10 cellular contexts compared by ENCODE assay signal in the genomic region with DNA sequence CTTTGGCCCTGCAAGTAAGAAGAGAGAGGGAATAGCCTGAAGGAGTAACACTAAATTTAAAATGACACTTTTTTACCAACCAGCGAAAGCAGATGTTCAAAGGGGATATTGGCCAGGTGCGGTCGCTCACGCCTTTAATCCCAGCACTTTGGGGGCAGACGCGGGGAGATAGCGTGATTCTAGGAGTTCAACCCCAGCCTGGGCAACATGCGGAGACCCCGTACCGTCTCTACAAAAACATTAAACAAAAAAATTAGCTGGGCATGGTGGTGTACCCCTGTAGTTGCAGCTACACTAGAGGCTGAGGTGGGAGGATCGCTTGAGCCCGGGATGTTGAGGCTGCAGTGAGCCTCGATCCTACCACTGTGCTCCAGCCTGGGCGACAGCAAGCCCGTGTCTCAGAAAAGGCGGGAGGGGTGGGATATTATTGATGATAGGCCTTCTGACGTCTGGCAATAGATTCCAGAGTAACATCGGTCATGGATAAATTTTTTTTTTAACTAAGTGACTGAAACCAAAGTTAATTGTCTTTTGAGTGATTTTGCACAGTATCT. TPM values are rescaled to one million over a fixed set of nuclear protein-coding genes. Genes with fewer than 3 reads are reported as not detected.
DNase-seq lines count a peak whose midpoint lies in the region; ATAC-seq and TF ChIP-seq lines count a peak whose summit lies in the region.
"Had no signal": no experiment of that assay in that cellular context is flagged by ENCODE, and none has a peak within 500 bp of the region (broad histone marks: within the 10 kb centered on the region; RNA-seq: fewer than 3 reads in every experiment).

No MANE protein-coding gene starts in this region.

- H3K9me3 ChIP-seq in SU-DHL-6 (ENCODE audit: insufficient read depth, low read length) = no peaks in the 10 kb centered on the region
- no peaks in the 10 kb centered on the region for H3K9me3 ChIP-seq in iPS-15b (ENCODE audit: control insufficient read depth, insufficient read depth, low read length)
- H3K9me3 ChIP-seq in suprapubic skin = no peaks in the 10 kb centered on the region

- H3K4me3 ChIP-seq in SU-DHL-6 (ENCODE audit: insufficient read depth, low read length, poor library complexity, severe bottlenecking) = peak overlapping the region; percentile 90
- peak overlapping the region; percentile 98 for H3K4me3 ChIP-seq in iPS-15b (ENCODE audit: low read depth, low read length)
- peak overlapping the region; percentile 81 for H3K4me3 ChIP-seq in suprapubic skin

- H3K79me2 ChIP-seq in SU-DHL-6 (ENCODE audit: insufficient read depth, low read length) = peaks cover 79% of the 10 kb centered on the region

- no peak for ATAC-seq in HG03442 (IDR thresholded peaks at IDR 0.05; ENCODE audit: unreplicated experiment)

- peaks cover 30% of the 10 kb centered on the region for H3K4me1 Mint-ChIP-seq in T-helper 1 cell treated with Interleukin-12 subunit alpha and Interleukin-12 subunit beta and Interleukin-4 antibody, amounts not matched to agents 30 μg/mL and 1 μg/mL, for 36 hours (ENCODE audit: low read depth)

- peaks cover 24% of the 10 kb centered on the region for H3K36me3 Mint-ChIP-seq in T-helper 1 cell treated with Interleukin-12 subunit alpha and Interleukin-12 subunit beta and Interleukin-4 antibody, amounts not matched to agents 30 μg/mL and 1 μg/mL, for 36 hours (ENCODE audit: low read depth)

- peaks cover 15% of the 10 kb centered on the region for H3K4me1 ChIP-seq in iPS-15b (ENCODE audit: control insufficient read depth, insufficient read depth, low read length)
- peaks cover 43% of the 10 kb centered on the region for H3K4me1 ChIP-seq in suprapubic skin

- H3K4me3 Mint-ChIP-seq in T-helper 1 cell treated with Interleukin-12 subunit alpha and Interleukin-12 subunit beta and Interleukin-4 antibody, amounts not matched to agents 30 μg/mL and 1 μg/mL, for 36 hours = no peak overlapping the region
- H3K4me3 Mint-ChIP-seq: CD14-positive monocyte had no signal

- no peaks in the 10 kb centered on the region for H3K27me3 Mint-ChIP-seq in T-helper 1 cell treated with Interleukin-12 subunit alpha and Interleukin-12 subunit beta and Interleukin-4 antibody, amounts not matched to agents 30 μg/mL and 1 μg/mL, for 36 hours (ENCODE audit: low read depth)

- TF ChIP-seq POLR2A in suprapubic skin (IDR thresholded peaks at IDR 0.05) = no peak

- peak overlapping the region; percentile 76 for H3K4me2 ChIP-seq in SU-DHL-6 (ENCODE audit: low read depth, low read length, poor library complexity, severe bottlenecking)

- H3K27me3 ChIP-seq in SU-DHL-6 (ENCODE audit: low read length) (no peaks in the 10 kb centered on the region), iPS-15b (ENCODE audit: control insufficient read depth, insufficient read depth, low read length) (no peaks in the 10 kb centered on the region), suprapubic skin (no peaks in the 10 kb centered on the region)

- no peak overlapping the region for H2AFZ ChIP-seq in SU-DHL-6 (ENCODE audit: low read depth, low read length, severe bottlenecking)

- no peaks in the 10 kb centered on the region for H4K20me1 ChIP-seq in SU-DHL-6 (ENCODE audit: low read depth, low read length)

- H3K36me3 ChIP-seq in SU-DHL-6 (ENCODE audit: low read length) (peaks cover 3% of the 10 kb centered on the region), iPS-15b (ENCODE audit: control insufficient read depth, insufficient read depth, low read length) (no peaks in the 10 kb centered on the region), suprapubic skin (no peaks in the 10 kb centered on the region)

- no peaks in the 10 kb centered on the region for H3K9me2 ChIP-seq in SU-DHL-6 (replicated peaks; ENCODE audit: insufficient read depth, low read length)

- H3K9ac ChIP-seq in SU-DHL-6 (ENCODE audit: low read length) = peak overlapping the region; percentile 87
- H3K9ac ChIP-seq in iPS-15b (ENCODE audit: low read depth, low read length) = peak overlapping the region; percentile 99

- peaks cover 24% of the 10 kb centered on the region for H3F3A ChIP-seq in SU-DHL-6 (ENCODE audit: insufficient read depth)

- H3K27ac ChIP-seq in SU-DHL-6 (ENCODE audit: low read depth, low read length) = peak overlapping the region; percentile 76
- peak overlapping the region; percentile 93 for H3K27ac ChIP-seq in suprapubic skin

- DNase-seq in T-helper 1 cell (no peak), suprapubic skin (ENCODE audit: low spot score in 2 of 2) (no peak), NCI-H510A (lab: John Stamatoyannopoulos, UW) (no peak), cerebellum (ENCODE audit: low spot score) (no peak)
- DNase-seq: SHP77 treated with DMSO at 0.1 percent for 48 hours had no signal

- TF ChIP-seq CTCF in SU-DHL-6 (IDR thresholded peaks at IDR 0.05; ENCODE audit: insufficient read depth, low read length, poor library complexity, severe bottlenecking) = no peak
- TF ChIP-seq CTCF in suprapubic skin (IDR thresholded peaks at IDR 0.05) = no peak

- H3K9me3 Mint-ChIP-seq in T-helper 1 cell treated with Interleukin-12 subunit alpha and Interleukin-12 subunit beta and Interleukin-4 antibody, amounts not matched to agents 30 μg/mL and 1 μg/mL, for 36 hours = no peaks in the 10 kb centered on the region

- H3K27ac Mint-ChIP-seq in T-helper 1 cell treated with Interleukin-12 subunit alpha and Interleukin-12 subunit beta and Interleukin-4 antibody, amounts not matched to agents 30 μg/mL and 1 μg/mL, for 36 hours = peak overlapping the region; percentile 76

- WGBS in suprapubic skin = 16% methylated on average over 18 of the region's 18 CpGs

- no peak for TF ChIP-seq EP300 in suprapubic skin (IDR thresholded peaks at IDR 0.05)

RNA-seq across cellular contexts. Expression of gene RAB30, which starts 1.1 kb away (rescaled TPM):
- total RNA-seq in suprapubic skin = 10 to 100 TPM; 14.1 to 38.1 (median 24.4) TPM
- total RNA-seq in cerebellum = 53.4 TPM
